ENCODE assay signal across 29 cellular contexts in the genomic region with DNA sequence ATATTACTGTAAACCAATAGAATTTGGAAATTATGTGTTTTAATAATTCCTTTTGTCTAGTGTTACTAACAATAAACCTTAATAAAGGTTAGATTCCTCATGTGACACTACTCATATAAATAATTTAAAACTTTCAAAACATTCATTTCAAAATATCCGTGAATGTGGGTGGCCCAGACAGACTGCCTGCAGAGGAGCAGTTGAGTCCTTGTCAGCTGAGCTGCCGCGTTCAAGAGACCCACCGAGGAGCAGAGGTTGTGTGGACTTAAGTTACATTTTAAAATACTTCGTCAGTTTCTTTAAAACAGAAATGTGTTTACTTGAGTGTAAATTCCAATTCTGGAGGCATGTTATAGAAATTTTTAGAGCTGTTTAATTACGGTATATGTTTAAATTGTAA.
"Had no signal": no experiment of that assay in that cellular context is flagged by ENCODE, and none has a peak within 500 bp of the region (broad histone marks: within the 10 kb centered on the region; RNA-seq: fewer than 3 reads in every experiment).

No MANE protein-coding gene starts in this region.

- FAIRE-seq: urothelium cell line had no signal

- ATAC-seq: stimulated activated effector memory CD8-positive, alpha-beta T cell treated with anti-CD3 and anti-CD28 coated beads, Interleukin-12 subunit alpha, Interleukin-12 subunit beta, amount 100 ng/mL, for 72 hours; stimulated activated memory B cell treated with anti-CD40 and anti-IgM and Interleukin-4, amounts not matched to agents 10 μg/mL and 1 μg/mL and 100 μg/mL, for 72 hours; stimulated activated naive B cell treated with anti-CD40 and anti-IgM and Interleukin-4, amounts not matched to agents 10 μg/mL and 1 μg/mL and 100 μg/mL, for 72 hours; stimulated activated naive CD8-positive, alpha-beta T cell treated with anti-CD3 and anti-CD28 coated beads, Interleukin-15, amount 100 ng/mL, for 72 hours; stimulated activated naive CD8-positive, alpha-beta T cell treated with anti-CD3 and anti-CD28 coated beads, Interleukin-15, Interleukin-2, amounts not matched to agents 100 U/mL and 50 U/mL, for 24 hours; upper lobe of right lung had no signal

- H3K9me3 ChIP-seq: suprapubic skin, testis, thoracic aorta, thyroid gland, tibial artery, upper lobe of right lung, uterus, vagina had no signal

- H3K27me3 ChIP-seq: stomach, suprapubic skin, testis, thyroid gland, tibial artery, tibial nerve, transverse colon, upper lobe of left lung, upper lobe of right lung, uterus, vagina had no signal

- H3K27ac ChIP-seq: stomach, suprapubic skin, testis, thoracic aorta, thyroid gland, tibial artery, tibial nerve, transverse colon, upper lobe of left lung, upper lobe of right lung, uterus, vagina had no signal

- DNase-seq: stimulated activated CD4-positive, alpha-beta T cell treated with anti-CD3 and anti-CD28 coated beads, Interleukin-2, amount 100 ng/mL, for 48 hours; stimulated activated CD4-positive, alpha-beta T cell treated with anti-CD3 and anti-CD28 coated beads, Interleukin-4, amount 100 ng/mL, for 1 hour; stimulated activated CD4-positive, alpha-beta T cell treated with anti-CD3 and anti-CD28 coated beads, Interleukin-4, amount 100 ng/mL, for 24 hours; stimulated activated CD4-positive, alpha-beta T cell treated with anti-CD3 and anti-CD28 coated beads, Interleukin-4, amount 100 ng/mL, for 4 hours; stimulated activated CD8-positive, alpha-beta memory T cell treated with anti-CD3 and anti-CD28 coated beads, Interleukin-4, amount 100 ng/mL, for 48 hours; stimulated activated naive B cell treated with anti-CD40 and anti-IgM and Interleukin-4, amounts not matched to agents 10 μg/mL and 1 μg/mL and 100 μg/mL, for 72 hours; stimulated activated naive CD4-positive, alpha-beta T cell; stimulated activated naive CD4-positive, alpha-beta T cell treated with Interleukin-2 at 50 U/mL for 16 hours; stimulated activated naive CD8-positive, alpha-beta T cell treated with anti-CD3 and anti-CD28 coated beads, Interleukin-15, amount 100 ng/mL, for 72 hours; stimulated activated naive CD8-positive, alpha-beta T cell treated with anti-CD3 and anti-CD28 coated beads, Interleukin-15, Interleukin-2, amounts not matched to agents 100 U/mL and 50 U/mL, for 24 hours; stomach; substantia nigra; testis; thyroid gland; tibial artery; transverse colon; trophoblast cell; upper lobe of left lung; upper lobe of right lung; uterus had no signal

- H3K4me3 ChIP-seq: stomach, suprapubic skin, testis, thoracic aorta, thyroid gland, tibial artery, tibial nerve, transverse colon, upper lobe of left lung, upper lobe of right lung, uterus, vagina had no signal

- H3K36me3 ChIP-seq: thoracic aorta, thyroid gland, transverse colon, upper lobe of right lung, uterus, vagina had no signal

- H3K4me1 ChIP-seq: testis, thyroid gland, tibial artery, transverse colon, uterus, vagina had no signal

- H3K4me3 Mint-ChIP-seq: stimulated activated effector memory CD8-positive, alpha-beta T cell treated with anti-CD3 and anti-CD28 coated beads, Interleukin-12 subunit alpha, Interleukin-12 subunit beta, amount 100 ng/mL, for 72 hours; stimulated activated memory B cell treated with anti-CD40 and anti-IgM and Interleukin-4, amounts not matched to agents 10 μg/mL and 1 μg/mL and 100 μg/mL, for 72 hours; stimulated activated naive B cell treated with anti-CD40 and anti-IgM and Interleukin-4, amounts not matched to agents 10 μg/mL and 1 μg/mL and 100 μg/mL, for 72 hours; stimulated activated naive CD8-positive, alpha-beta T cell treated with anti-CD3 and anti-CD28 coated beads, Interleukin-15, amount 100 ng/mL, for 72 hours; stimulated activated naive CD8-positive, alpha-beta T cell treated with anti-CD3 and anti-CD28 coated beads, Interleukin-15, Interleukin-2, amounts not matched to agents 100 ng/mL and 50 ng/mL, for 24 hours; type B pancreatic cell had no signal

- H3K27me3 Mint-ChIP-seq: stimulated activated naive B cell treated with anti-CD40 and anti-IgM and Interleukin-4, amounts not matched to agents 10 μg/mL and 1 μg/mL and 100 μg/mL, for 72 hours; type B pancreatic cell had no signal

- H3K27ac Mint-ChIP-seq: stimulated activated effector memory CD8-positive, alpha-beta T cell treated with anti-CD3 and anti-CD28 coated beads, Interleukin-12 subunit alpha, Interleukin-12 subunit beta, amount 100 ng/mL, for 72 hours; stimulated activated memory B cell treated with anti-CD40 and anti-IgM and Interleukin-4, amounts not matched to agents 10 μg/mL and 1 μg/mL and 100 μg/mL, for 72 hours; stimulated activated naive B cell treated with anti-CD40 and anti-IgM and Interleukin-4, amounts not matched to agents 10 μg/mL and 1 μg/mL and 100 μg/mL, for 72 hours; stimulated activated naive CD8-positive, alpha-beta T cell treated with anti-CD3 and anti-CD28 coated beads, Interleukin-15, Interleukin-2, amounts not matched to agents 100 ng/mL and 50 ng/mL, for 24 hours; type B pancreatic cell had no signal

- H3K36me3 Mint-ChIP-seq: stimulated activated effector memory CD8-positive, alpha-beta T cell treated with anti-CD3 and anti-CD28 coated beads, Interleukin-12 subunit alpha, Interleukin-12 subunit beta, amount 100 ng/mL, for 72 hours; stimulated activated memory B cell treated with anti-CD40 and anti-IgM and Interleukin-4, amounts not matched to agents 10 μg/mL and 1 μg/mL and 100 μg/mL, for 72 hours had no signal
